ENCODE assay signal across 1 cellular context in genomic region chr20:49479785-49480184, GRCh38.
TF ChIP-seq lines count a peak whose summit lies in the region.

No MANE protein-coding gene starts in this region.

TF ChIP-seq in HepG2, 621 proteins besides CTCF, POLR2A, EP300 and RAD21 (continued from another document and continues in another):
- TF ChIP-seq EZH2 (conservative IDR thresholded peaks at IDR 0.05; ENCODE audit: low read depth, low read length) (no peak), PHF5A (CRISPR knock-in tag; IDR thresholded peaks at IDR 0.05; ENCODE audit: low read depth, unreplicated experiment) (no peak), SKIL (CRISPR knock-in tag; IDR thresholded peaks at IDR 0.05; ENCODE audit: borderline replicate concordance) (no peak), SNAPC4 (CRISPR knock-in tag; IDR thresholded peaks at IDR 0.05) (no peak), TBX3 (IDR thresholded peaks at IDR 0.05; ENCODE audit: borderline replicate concordance) (peak; percentile 21; the same call in 1 of the 2 replicates), PAXIP1 (CRISPR knock-in tag; conservative IDR thresholded peaks at IDR 0.05) (0 out of 2 replicates have a peak, but pooled peaks have one; percentile 32), ZNF318 (CRISPR knock-in tag; IDR thresholded peaks at IDR 0.05) (no peak), PHF20 (CRISPR knock-in tag; IDR thresholded peaks at IDR 0.05) (no peak), CREB3 (CRISPR knock-in tag; IDR thresholded peaks at IDR 0.05) (no peak), FOXA1 (IDR thresholded peaks at IDR 0.05) (no peak), FOXA1 (CRISPR knock-in tag; IDR thresholded peaks at IDR 0.05) (peak; percentile 70; the same call in 1 of the 2 replicates), HNRNPH1 (optimal IDR thresholded peaks at IDR 0.05; ENCODE audit: low read depth, low read length) (no peak), ZSCAN5A (CRISPR knock-in tag; IDR thresholded peaks at IDR 0.05; ENCODE audit: borderline replicate concordance) (no peak), ZMAT5 (CRISPR knock-in tag; IDR thresholded peaks at IDR 0.05; ENCODE audit: borderline replicate concordance, low read depth) (no peak), RERE (CRISPR knock-in tag; IDR thresholded peaks at IDR 0.05; ENCODE audit: low read depth) (peak; percentile 45; the same call in 1 of the 2 replicates), NBN (conservative IDR thresholded peaks at IDR 0.05) (no peak), ZIK1 (CRISPR knock-in tag; IDR thresholded peaks at IDR 0.05; ENCODE audit: borderline replicate concordance, low read depth) (no peak), TBX2 (CRISPR knock-in tag; IDR thresholded peaks at IDR 0.05; ENCODE audit: borderline replicate concordance) (peak; percentile 52; the same call in 1 of the 2 replicates)
